Comparison of ENCODE assay signal across 1 cellular context in the genomic region with DNA sequence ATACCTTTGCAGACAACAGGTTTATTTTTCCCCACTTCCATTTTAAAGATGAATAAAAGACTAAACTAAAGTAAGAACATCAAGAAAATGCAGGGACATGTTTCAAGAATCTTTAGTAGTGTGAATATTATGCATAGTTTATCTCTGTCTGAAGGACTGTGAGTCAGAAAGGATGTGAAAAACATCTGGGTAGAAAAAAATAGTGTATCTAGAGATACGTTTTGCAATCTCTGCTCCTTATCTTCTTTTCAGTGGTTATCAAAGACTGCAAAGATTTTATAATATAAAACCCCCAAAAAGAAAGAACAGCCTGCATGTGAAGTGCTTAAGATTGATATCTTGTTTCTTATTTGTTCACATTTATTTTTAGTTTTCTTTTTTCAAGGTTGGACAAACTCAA.
A peak's percentile ranks its signal among the peaks of the same experiment; 100 is the strongest.
TF ChIP-seq lines count a peak whose summit lies in the region.

No MANE protein-coding gene starts in this region.

TF ChIP-seq in K562, 482 proteins besides CTCF, POLR2A, EP300 and RAD21 (continued from another document):
- TF ChIP-seq, protein P1, sequence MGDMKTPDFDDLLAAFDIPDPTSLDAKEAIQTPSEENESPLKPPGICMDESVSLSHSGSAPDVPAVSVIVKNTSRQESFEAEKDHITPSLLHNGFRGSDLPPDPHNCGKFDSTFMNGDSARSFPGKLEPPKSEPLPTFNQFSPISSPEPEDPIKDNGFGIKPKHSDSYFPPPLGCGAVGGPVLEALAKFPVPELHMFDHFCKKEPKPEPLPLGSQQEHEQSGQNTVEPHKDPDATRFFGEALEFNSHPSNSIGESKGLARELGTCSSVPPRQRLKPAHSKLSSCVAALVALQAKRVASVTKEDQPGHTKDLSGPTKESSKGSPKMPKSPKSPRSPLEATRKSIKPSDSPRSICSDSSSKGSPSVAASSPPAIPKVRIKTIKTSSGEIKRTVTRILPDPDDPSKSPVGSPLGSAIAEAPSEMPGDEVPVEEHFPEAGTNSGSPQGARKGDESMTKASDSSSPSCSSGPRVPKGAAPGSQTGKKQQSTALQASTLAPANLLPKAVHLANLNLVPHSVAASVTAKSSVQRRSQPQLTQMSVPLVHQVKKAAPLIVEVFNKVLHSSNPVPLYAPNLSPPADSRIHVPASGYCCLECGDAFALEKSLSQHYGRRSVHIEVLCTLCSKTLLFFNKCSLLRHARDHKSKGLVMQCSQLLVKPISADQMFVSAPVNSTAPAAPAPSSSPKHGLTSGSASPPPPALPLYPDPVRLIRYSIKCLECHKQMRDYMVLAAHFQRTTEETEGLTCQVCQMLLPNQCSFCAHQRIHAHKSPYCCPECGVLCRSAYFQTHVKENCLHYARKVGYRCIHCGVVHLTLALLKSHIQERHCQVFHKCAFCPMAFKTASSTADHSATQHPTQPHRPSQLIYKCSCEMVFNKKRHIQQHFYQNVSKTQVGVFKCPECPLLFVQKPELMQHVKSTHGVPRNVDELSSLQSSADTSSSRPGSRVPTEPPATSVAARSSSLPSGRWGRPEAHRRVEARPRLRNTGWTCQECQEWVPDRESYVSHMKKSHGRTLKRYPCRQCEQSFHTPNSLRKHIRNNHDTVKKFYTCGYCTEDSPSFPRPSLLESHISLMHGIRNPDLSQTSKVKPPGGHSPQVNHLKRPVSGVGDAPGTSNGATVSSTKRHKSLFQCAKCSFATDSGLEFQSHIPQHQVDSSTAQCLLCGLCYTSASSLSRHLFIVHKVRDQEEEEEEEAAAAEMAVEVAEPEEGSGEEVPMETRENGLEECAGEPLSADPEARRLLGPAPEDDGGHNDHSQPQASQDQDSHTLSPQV (IDR thresholded peaks at IDR 0.05) = no peak
- TF ChIP-seq ZBTB8A (IDR thresholded peaks at IDR 0.05; ENCODE audit: partially characterized antibody) = no peak
- peak; percentile 46 to 49; a peak in 2 of 4 replicates for TF ChIP-seq KDM1A (IDR thresholded peaks at IDR 0.05)
- TF ChIP-seq CBFA2T2 (conservative IDR thresholded peaks at IDR 0.05) = peak; percentile 26
- peak; percentile 54 for TF ChIP-seq CBFA2T3 (IDR thresholded peaks at IDR 0.05)
